Comparison of ENCODE assay signal across 32 cellular contexts in genomic region chr20:14729390-14729789, GRCh38.
"Had no signal": no experiment of that assay in that cellular context is flagged by ENCODE, and none has a peak within 500 bp of the region (broad histone marks: within the 10 kb centered on the region; RNA-seq: fewer than 3 reads in every experiment).

No MANE protein-coding gene starts in this region.

- H3K4me3 ChIP-seq: adrenal gland, cardiac muscle cell, colonic mucosa, ovary, psoas muscle, suprapubic skin, tibial artery, upper lobe of right lung had no signal

- DNase-seq: activated CD4-positive, alpha-beta T cell treated with anti-CD3 and anti-CD28 coated beads for 48 hours; activated CD4-positive, alpha-beta T cell treated with anti-CD3 and anti-CD28 coated beads, Interleukin-2, amount 50 U/mL, for 48 hours; activated CD8-positive, alpha-beta memory T cell treated with anti-CD3 and anti-CD28 coated beads for 24 hours; activated effector memory CD4-positive, alpha-beta T cell treated with anti-CD3 and anti-CD28 coated beads, Interleukin-2, amount 50 U/mL, for 16 hours; activated naive CD4-positive, alpha-beta T cell treated with anti-CD3 and anti-CD28 coated beads for 36 hours; activated naive CD8-positive, alpha-beta T cell treated with anti-CD3 and anti-CD28 coated beads for 36 hours; activated T-cell treated with anti-CD3 and anti-CD28 coated beads, Interleukin-2, amount 50 U/mL, for 1 hour; adrenal gland; aorta; cerebellar nuclear complex; colonic mucosa; effector CD8-positive, alpha-beta T cell; glutamatergic neuron; islet precursor cell; naive B cell; nephron progenitor cell; ovary; psoas muscle; stimulated activated CD4-positive, alpha-beta T cell treated with anti-CD3 and anti-CD28 coated beads, Interleukin-15, amount 100 ng/mL, for 24 hours; stimulated activated CD4-positive, alpha-beta T cell treated with anti-CD3 and anti-CD28 coated beads, Interleukin-2, amount 100 ng/mL, for 24 hours; stimulated activated naive CD4-positive, alpha-beta T cell; T1000; tibial artery; upper lobe of right lung; WERI-Rb-1 had no signal

- H3K4me1 Mint-ChIP-seq: activated naive CD8-positive, alpha-beta T cell treated with anti-CD3 and anti-CD28 coated beads for 36 hours; brain; nephron progenitor cell had no signal

- H3K27me3 Mint-ChIP-seq: activated naive CD8-positive, alpha-beta T cell treated with anti-CD3 and anti-CD28 coated beads for 36 hours; brain had no signal

- H3K4me1 ChIP-seq: adrenal gland, colonic mucosa, psoas muscle, suprapubic skin, tibial artery, upper lobe of right lung had no signal

- H3K36me3 Mint-ChIP-seq: activated naive CD8-positive, alpha-beta T cell treated with anti-CD3 and anti-CD28 coated beads for 36 hours; brain; naive B cell had no signal

- H3K27me3 ChIP-seq: adrenal gland, cardiac muscle cell, colonic mucosa, neutrophil, ovary, suprapubic skin, tibial artery, upper lobe of right lung had no signal

- ATAC-seq: activated CD4-positive, CD25-positive, alpha-beta regulatory T cell treated with anti-CD3 and anti-CD28 coated beads, Interleukin-2, amount 50 U/mL, for 24 hours; psoas muscle; upper lobe of right lung had no signal

- H3K36me3 ChIP-seq: adrenal gland, cardiac muscle cell, colonic mucosa, neutrophil, ovary, suprapubic skin, tibial artery, upper lobe of right lung, WERI-Rb-1 had no signal

- H3K9me3 ChIP-seq: adrenal gland, colonic mucosa, neutrophil, ovary, psoas muscle, suprapubic skin, tibial artery, upper lobe of right lung had no signal

- H3K9me3 Mint-ChIP-seq: activated naive CD4-positive, alpha-beta T cell treated with anti-CD3 and anti-CD28 coated beads for 36 hours; activated naive CD8-positive, alpha-beta T cell treated with anti-CD3 and anti-CD28 coated beads for 36 hours; activated T-helper 1 cell treated with anti-CD3 and anti-CD28 coated beads, Interleukin-12 subunit alpha, Interleukin-12 subunit beta, Interleukin-2, Interleukin-4 antibody, amounts not matched to agents 30 ng/mL and 10 ng/mL and 1 ng/mL, durations not matched to agents 14 hours and 24 hours and 36 hours; mesothelial cell of epicardium; nephron progenitor cell had no signal

- H3K27ac ChIP-seq: adrenal gland, cardiac muscle cell, colonic mucosa, neutrophil, ovary, psoas muscle, suprapubic skin, tibial artery, upper lobe of right lung, WERI-Rb-1 had no signal

- H3K27ac Mint-ChIP-seq: activated naive CD4-positive, alpha-beta T cell treated with anti-CD3 and anti-CD28 coated beads for 36 hours; activated naive CD8-positive, alpha-beta T cell treated with anti-CD3 and anti-CD28 coated beads for 36 hours; activated T-helper 1 cell treated with anti-CD3 and anti-CD28 coated beads, Interleukin-12 subunit alpha, Interleukin-12 subunit beta, Interleukin-2, Interleukin-4 antibody, amounts not matched to agents 30 ng/mL and 10 ng/mL and 1 ng/mL, durations not matched to agents 14 hours and 24 hours and 36 hours; brain; naive B cell; nephron progenitor cell had no signal

- H3K4me3 Mint-ChIP-seq: activated naive CD4-positive, alpha-beta T cell treated with anti-CD3 and anti-CD28 coated beads for 36 hours; activated naive CD8-positive, alpha-beta T cell treated with anti-CD3 and anti-CD28 coated beads for 36 hours; activated T-helper 1 cell treated with anti-CD3 and anti-CD28 coated beads, Interleukin-12 subunit alpha, Interleukin-12 subunit beta, Interleukin-2, Interleukin-4 antibody, amounts not matched to agents 30 ng/mL and 10 ng/mL and 1 ng/mL, durations not matched to agents 14 hours and 24 hours and 36 hours; brain; mesothelial cell of epicardium; naive B cell; nephron progenitor cell had no signal
